Comparison of ENCODE assay signal across 8 cellular contexts in genomic region chr7:74931563-74932328, GRCh38. TPM values are rescaled to one million over a fixed set of nuclear protein-coding genes. Genes with fewer than 3 reads are reported as not detected.
DNase-seq lines count a peak whose midpoint lies in the region; ATAC-seq, FAIRE-seq and TF ChIP-seq lines count a peak whose summit lies in the region.
"Not testable (repeated sequence)": the region's sequence is repeated elsewhere in the genome, so short reads cannot be mapped to it uniquely, and the experiment has no call there.

No MANE protein-coding gene starts in this region.

- RAD21 ChIA-PET in GM12878 (lab: Charles Lee; ENCODE audit: unreplicated experiment), result not testable (repeated sequence)

- not testable (repeated sequence) for H3K36me3 ChIP-seq in KMS-11 (ENCODE audit: insufficient read depth); GM12878 (ENCODE audit: control insufficient read depth in 2 of 2, insufficient read depth in 2 of 2, low read length in 1 of 2); psoas muscle (ENCODE audit: insufficient read depth in 1 of 2, low read depth in 1 of 2); upper lobe of right lung

- not testable (repeated sequence) for H3K79me2 ChIP-seq in KMS-11 (ENCODE audit: insufficient read depth, low read depth); GM12878 (ENCODE audit: control insufficient read depth, insufficient read depth, low read length)

- not testable (repeated sequence) for H3K9me3 ChIP-seq in GM12878 (replicated peaks; ENCODE audit: control insufficient read depth, insufficient read depth, low read length); psoas muscle; upper lobe of right lung

- TF ChIP-seq POLR2A in GM12878 (IDR thresholded peaks at IDR 0.05; ENCODE audit: low read depth, low read length), result not testable (repeated sequence)

- POLR2A ChIA-PET in GM12878 (lab: Charles Lee), result not testable (repeated sequence)

- SMC1A ChIA-PET in GM12878 (lab: Charles Lee; ENCODE audit: uncharacterized antibody, unreplicated experiment), result not testable (repeated sequence)

- H3K4me3 ChIP-seq in KMS-11 (IDR thresholded peaks at IDR 0.05; ENCODE audit: insufficient read depth, low read depth, low read length); GM12878; psoas muscle; upper lobe of right lung: not testable (repeated sequence)

- H3K9ac ChIP-seq in KMS-11, result peak overlapping the region; percentile 25; the same call in 1 of the 2 replicates
- H3K9ac ChIP-seq in GM12878 (ENCODE audit: control insufficient read depth, insufficient read depth, low read length), result not testable (repeated sequence)

- ATAC-seq in GM18868 (IDR thresholded peaks at IDR 0.05; ENCODE audit: unreplicated experiment) (peak; percentile 67), GM21786 (IDR thresholded peaks at IDR 0.05; ENCODE audit: unreplicated experiment) (peak; percentile 40), GM12878 (peak; percentile 58), left cardiac atrium (peak; percentile 47 to 66), left lobe of liver (peak; percentile 16), psoas muscle (peak; percentile 16 to 71 (median 60))
- not testable (repeated sequence) for ATAC-seq in upper lobe of right lung

- TF ChIP-seq CTCF in KMS-11 (conservative IDR thresholded peaks at IDR 0.05; ENCODE audit: low read depth, low read length); GM12878 (IDR thresholded peaks at IDR 0.05 in 2 of 3, conservative IDR thresholded peaks at IDR 0.05 in 1 of 3; ENCODE audit: control insufficient read depth in 2 of 3, extremely low read depth in 1 of 3, insufficient read depth in 1 of 3, low read depth in 3 of 3, low read length in 3 of 3); psoas muscle (IDR thresholded peaks at IDR 0.05); upper lobe of right lung (IDR thresholded peaks at IDR 0.05): not testable (repeated sequence)

- not testable (repeated sequence) for DNase-seq in GM12878 (ENCODE audit: low read depth, low spot score); left cardiac atrium; left lobe of liver (ENCODE audit: low spot score); psoas muscle
- DNase-seq in upper lobe of right lung, result peak; percentile 1

- not testable (repeated sequence) for H4K20me1 ChIP-seq in KMS-11 (ENCODE audit: insufficient read depth); GM12878 (ENCODE audit: control insufficient read depth, insufficient read depth)

- 0 out of 2 replicates have a peak overlapping the region, but pooled peaks have one; percentile 27 for H3K4me2 ChIP-seq in KMS-11
- H3K4me2 ChIP-seq in GM12878 (ENCODE audit: control insufficient read depth, insufficient read depth), result not testable (repeated sequence)

- TF ChIP-seq RAD21 in GM12878 (IDR thresholded peaks at IDR 0.05; ENCODE audit: insufficient read depth, low read depth, low read length), result not testable (repeated sequence)

- TF ChIP-seq EP300 in GM12878 (IDR thresholded peaks at IDR 0.05; ENCODE audit: borderline replicate concordance in 1 of 2, control insufficient read depth in 1 of 2, low read depth in 2 of 2, low read length in 2 of 2), result not testable (repeated sequence)

- FAIRE-seq in GM12878 (lab: Jason Lieb, UNC), result not testable (repeated sequence)

- no CpG with 5 or more reads among the region's 6 CpGs for WGBS in GM12878 (ENCODE audit: insufficient coverage, insufficient replicate concordance, low lambda C conversion rate, missing lambda C conversion rate)
- 6 to 40% (median 22%) methylated on average over 1 of the region's 6 CpGs for WGBS in psoas muscle, 3 donors

- not testable (repeated sequence) for H3K27me3 ChIP-seq in KMS-11 (ENCODE audit: insufficient read depth, low read depth); GM12878 (replicated peaks in 1 of 2; ENCODE audit: control insufficient read depth in 2 of 2, insufficient read depth in 2 of 2, low read length in 1 of 2); psoas muscle (ENCODE audit: insufficient read depth in 3 of 3, low read length in 2 of 3); upper lobe of right lung

- intact Hi-C loops in GM12878 (cut with micrococcal nuclease; ENCODE audit: unreplicated experiment); left cardiac atrium (cut with DNase I); psoas muscle (cut with DNase I); upper lobe of right lung (cut with DNase I): not testable (repeated sequence)

- not testable (repeated sequence) for H2AFZ ChIP-seq in KMS-11 (ENCODE audit: low read depth); GM12878 (ENCODE audit: control insufficient read depth, low read depth, low read length)

- H3K27ac ChIP-seq in KMS-11, result peak overlapping the region; percentile 69
- not testable (repeated sequence) for H3K27ac ChIP-seq in GM12878 (ENCODE audit: control insufficient read depth, insufficient read depth); psoas muscle; upper lobe of right lung

- in situ Hi-C loops in GM12878 (cut with MboI), result not testable (repeated sequence)

- CTCF ChIA-PET in GM12878 (lab: Yijun Ruan, JAX), result not testable (repeated sequence)

- H3K4me1 ChIP-seq in KMS-11 (ENCODE audit: low read depth, poor library complexity, severe bottlenecking); GM12878 (ENCODE audit: control insufficient read depth, insufficient read depth, low read length); psoas muscle; upper lobe of right lung: not testable (repeated sequence)

- BruUV-seq in GM12878 (replicated peaks; lab: Mats Ljungman, UMichigan), result not testable (repeated sequence)

RNA-seq across cellular contexts. Expression of gene CASTOR2, which starts 32.8 kb away (rescaled TPM):
- total RNA-seq in GM12878 (2013; cell fraction: nucleolus; rRNA removed), result 0.77 and 3.1 TPM in 2 replicates
- total RNA-seq in GM12878 (2014; rRNA removed), result 0.16 and 0.51 TPM in 2 replicates
- 0.18 TPM in 1 of 2 replicates, not detected in the other for total RNA-seq in GM12878 (2014; rRNA removed; fragmentation: Illumina TruSeq; extraction: Trizol)
- 0.58 and 1.1 TPM in 2 replicates for total RNA-seq in GM12878 (2021)
- polyA plus RNA-seq in GM12878 (2011; ENCODE audit: low read depth), result 0.60 TPM
- polyA plus RNA-seq in GM12878 (2011; rRNA removed), result 0.09 and 0.38 TPM in 2 replicates
- polyA plus RNA-seq in GM12878 (2011; cell fraction: cytosol; rRNA removed), result 0.81 and 0.97 TPM in 2 replicates
- polyA plus RNA-seq in GM12878 (2011; cell fraction: nucleus; rRNA removed), result 1.3 and 1.7 TPM in 2 replicates
- polyA plus RNA-seq in GM12878 (2012), result 0.28 and 0.35 TPM in 2 replicates
- polyA plus RNA-seq in GM12878 (2014; fragmentation: Illumina TruSeq; extraction: Trizol), result 0.25 TPM in 1 of 2 replicates, not detected in the other
- polyA plus RNA-seq in GM12878 (2014; fragmentation: Nextera tagmentation; extraction: Ambion mirVana), result not detected
- polyA plus RNA-seq in GM12878 (2014; rRNA removed), result 0.50 and 0.52 TPM in 2 replicates
- polyA plus RNA-seq in GM12878 (2016; fragmentation: Nextera tagmentation; extraction: Ambion mirVana), result not detected
- polyA minus RNA-seq in GM12878 (2011; rRNA and poly(A)+ RNA removed), result 0.57 and 1.3 TPM in 2 replicates
- polyA minus RNA-seq in GM12878 (2011; cell fraction: cytosol; rRNA and poly(A)+ RNA removed), result 2.4 TPM in 1 of 2 replicates, not detected in the other
- 0.67 TPM in 1 of 2 replicates, not detected in the other for polyA minus RNA-seq in GM12878 (2011; cell fraction: nucleus; rRNA and poly(A)+ RNA removed)
- 10 to 100 TPM; 31.0 to 35.6 TPM for total RNA-seq in left cardiac atrium
- 2.4 TPM for total RNA-seq in left lobe of liver
- 100 to 1,000 TPM; 131 to 255 (median 160) TPM for total RNA-seq in psoas muscle
- polyA plus RNA-seq in psoas muscle, result 100 to 1,000 TPM in 1 of 3 donors, 10 to 100 TPM in 1, 1 to 10 TPM in 1; 2.9 to 100 (median 19.7) TPM
- 11.9 TPM for total RNA-seq in upper lobe of right lung
